In the genomic region with DNA sequence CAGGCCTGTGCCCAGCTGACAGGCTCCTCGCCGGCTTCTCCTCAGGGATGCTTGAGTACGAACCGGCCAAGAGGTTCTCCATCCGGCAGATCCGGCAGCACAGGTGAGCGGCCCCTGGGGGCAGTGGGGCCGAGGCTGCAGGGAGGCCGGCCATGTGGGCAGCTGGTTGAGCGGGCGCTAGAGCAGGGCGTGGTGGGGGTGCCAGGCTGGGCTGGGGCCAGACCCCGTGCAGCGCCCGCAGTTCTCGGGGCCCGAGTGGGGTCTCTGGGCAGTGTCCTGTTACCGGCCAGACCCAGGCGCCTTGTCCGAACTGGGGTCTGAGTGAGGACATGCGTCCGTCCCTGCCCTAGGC, we compare ENCODE assay signal across 12 cellular contexts.
"Had no signal": no experiment of that assay in that cellular context is flagged by ENCODE, and none has a peak within 500 bp of the region (broad histone marks: within the 10 kb centered on the region; RNA-seq: fewer than 3 reads in every experiment).

No MANE protein-coding gene starts in this region.

- H3K4me1 ChIP-seq: colonic mucosa had no signal

- H3K27me3 ChIP-seq: cardiac muscle cell, colonic mucosa, SJSA1 had no signal

- H3K27ac ChIP-seq: colonic mucosa, SJSA1 had no signal

- H3K4me3 Mint-ChIP-seq: activated CD4-positive, alpha-beta memory T cell treated with anti-CD3 and anti-CD28 coated beads for 36 hours; activated naive CD8-positive, alpha-beta T cell treated with anti-CD3 and anti-CD28 coated beads, Interleukin-2, amount 10 ng/mL, durations not matched to agents 7 days and 5 days; natural killer cell had no signal

- H3K4me1 Mint-ChIP-seq: activated naive CD8-positive, alpha-beta T cell treated with anti-CD3 and anti-CD28 coated beads, Interleukin-2, amount 10 ng/mL, durations not matched to agents 7 days and 5 days; natural killer cell had no signal

- H3K27me3 Mint-ChIP-seq: activated CD4-positive, alpha-beta memory T cell treated with anti-CD3 and anti-CD28 coated beads for 36 hours; activated naive CD8-positive, alpha-beta T cell treated with anti-CD3 and anti-CD28 coated beads, Interleukin-2, amount 10 ng/mL, durations not matched to agents 7 days and 5 days had no signal

- H3K36me3 Mint-ChIP-seq: activated CD4-positive, alpha-beta memory T cell treated with anti-CD3 and anti-CD28 coated beads for 36 hours; activated naive CD8-positive, alpha-beta T cell treated with anti-CD3 and anti-CD28 coated beads, Interleukin-2, amount 10 ng/mL, durations not matched to agents 7 days and 5 days; natural killer cell had no signal

- H3K4me3 ChIP-seq: cardiac muscle cell, colonic mucosa, mucosa of descending colon, SJSA1 had no signal

- H3K9me3 Mint-ChIP-seq: activated CD4-positive, alpha-beta memory T cell treated with anti-CD3 and anti-CD28 coated beads for 36 hours; activated naive CD8-positive, alpha-beta T cell treated with anti-CD3 and anti-CD28 coated beads, Interleukin-2, amount 10 ng/mL, durations not matched to agents 7 days and 5 days; natural killer cell had no signal

- H3K27ac Mint-ChIP-seq: activated CD4-positive, alpha-beta memory T cell treated with anti-CD3 and anti-CD28 coated beads for 36 hours; activated naive CD8-positive, alpha-beta T cell treated with anti-CD3 and anti-CD28 coated beads, Interleukin-2, amount 10 ng/mL, durations not matched to agents 7 days and 5 days; natural killer cell had no signal

- DNase-seq: activated CD4-positive, alpha-beta memory T cell treated with anti-CD3 and anti-CD28 coated beads for 36 hours; activated gamma-delta T cell treated with Interleukin-2 at 50 U/mL for 16 hours; activated naive CD8-positive, alpha-beta T cell treated with anti-CD3 and anti-CD28 coated beads, Interleukin-2, amount 10 ng/mL, durations not matched to agents 7 days and 5 days; activated T-cell treated with anti-CD3 and anti-CD28 coated beads, Interleukin-2, amount 50 U/mL, for 48 hours; colonic mucosa; effector CD8-positive, alpha-beta T cell; natural killer cell; small intestine; SW 1271 had no signal

- H3K9me3 ChIP-seq: colonic mucosa, mucosa of descending colon, SJSA1 had no signal
